8 cellular contexts compared by ENCODE assay signal in the genomic region with DNA sequence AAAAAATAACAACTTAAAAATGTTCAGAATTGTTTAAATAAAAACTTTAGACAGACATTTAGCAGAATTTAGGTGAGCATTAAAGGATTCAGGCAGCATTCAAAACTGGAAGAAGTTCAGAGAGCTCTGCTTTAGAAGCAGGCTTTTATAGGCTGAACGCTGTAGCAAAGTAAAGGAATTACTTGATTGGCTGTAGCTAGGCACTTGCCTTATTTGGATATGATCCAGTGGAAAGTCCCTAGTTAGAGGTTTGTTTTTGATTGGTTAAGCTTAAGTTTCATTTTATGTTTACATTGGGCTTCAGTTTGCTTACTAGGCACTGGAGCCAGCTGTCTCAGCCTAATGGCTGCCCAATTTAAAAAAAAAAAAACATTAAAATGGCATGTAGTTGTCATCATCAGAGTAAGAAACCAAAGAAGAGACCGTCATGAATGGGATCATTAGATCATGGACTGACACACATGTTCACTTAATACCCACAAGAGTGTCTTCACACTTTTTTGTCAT.
DNase-seq lines count a peak whose midpoint lies in the region; ATAC-seq, FAIRE-seq and TF ChIP-seq lines count a peak whose summit lies in the region.

No MANE protein-coding gene starts in this region.

- CTCF ChIA-PET in activated CD8-positive, alpha-beta memory T cell treated with anti-CD3 and anti-CD28 coated beads, Interleukin-2, amount 10 ng/mL, durations not matched to agents 7 days and 5 days (lab: Charles Lee) = interaction anchor here (0.9 to 1.3 kb wide), 4 partner anchors 13 to 111 kb away, joined by 3 read pairs; partner anchors contain the start of gene SNTA1
- CTCF ChIA-PET in Panc1 (lab: Charles Lee) = no interaction called here
- CTCF ChIA-PET in GM12878 (lab: Yijun Ruan, JAX) = interaction anchor here (1.0 to 1.6 kb wide), 3 partner anchors 13 to 113 kb away, joined by 3 to 5 read pairs (median 5); no protein-coding TSS in a partner anchor

- no peaks in the 10 kb centered on the region for H3K27me3 ChIP-seq in Panc1 (ENCODE audit: control insufficient read depth, insufficient read depth, low read length)
- H3K27me3 ChIP-seq in GM12878 (replicated peaks in 1 of 2; ENCODE audit: control insufficient read depth in 2 of 2, insufficient read depth in 2 of 2, low read length in 1 of 2) = no peaks in the 10 kb centered on the region
- H3K27me3 ChIP-seq in kidney epithelial cell (ENCODE audit: control insufficient read depth, insufficient read depth, low read length) = no peaks in the 10 kb centered on the region

- DNase-seq in activated CD8-positive, alpha-beta memory T cell treated with anti-CD3 and anti-CD28 coated beads, Interleukin-2, amount 10 ng/mL, durations not matched to agents 7 days and 5 days = peak; percentile 62
- DNase-seq in activated CD8-positive, alpha-beta memory T cell treated with anti-CD3 and anti-CD28 coated beads, Interleukin-2, amount 50 U/mL, for 48 hours = no peak
- peak; percentile 62 for DNase-seq in Jurkat, Clone E6-1 (ENCODE audit: low read depth, low spot score)
- DNase-seq in Panc1 (ENCODE audit: low read depth, low spot score) (peak; percentile 69), GM12878 (ENCODE audit: low read depth, low spot score) (peak; percentile 94), kidney epithelial cell (ENCODE audit: low read depth) (peak; percentile 89), stromal cell of bone marrow (ENCODE audit: low read depth) (peak; percentile 92)

- H3K4me3 ChIP-seq in Jurkat, Clone E6-1 (ENCODE audit: low read length) = no peak overlapping the region
- H3K4me3 ChIP-seq in Panc1 (ENCODE audit: low read depth in 2 of 2, low read length in 2 of 2) (no peak overlapping the region), GM12878 (no peak overlapping the region), kidney epithelial cell (ENCODE audit: low read depth, low read length) (no peak overlapping the region)

- intact Hi-C loops in Panc1 (cut with micrococcal nuclease; ENCODE audit: unreplicated experiment) = no loop called here
- intact Hi-C loops in GM12878 (cut with micrococcal nuclease; ENCODE audit: unreplicated experiment) = no loop called here

- 0% methylated on average over 2 of the region's 2 CpGs for WGBS in GM12878 (ENCODE audit: insufficient coverage, insufficient replicate concordance, low lambda C conversion rate, missing lambda C conversion rate)

- in situ Hi-C loops in Panc1 (cut with HindIII; ENCODE audit: low pct_unique_long_range_greater_than_20kb, low sequenced_read_pairs) (no loop called here), GM12878 (cut with MboI) (no loop called here)

- peak; percentile 98 for FAIRE-seq in GM12878 (lab: Jason Lieb, UNC)

- TF ChIP-seq EP300 in GM12878 (IDR thresholded peaks at IDR 0.05; ENCODE audit: borderline replicate concordance in 1 of 2, control insufficient read depth in 1 of 2, low read depth in 2 of 2, low read length in 2 of 2) = peak in 1 of 2 experiments; percentile 43; a peak in 2 of 4 replicates

- H4K20me1 ChIP-seq in GM12878 (ENCODE audit: control insufficient read depth, insufficient read depth) = no peaks in the 10 kb centered on the region

- RAD21 ChIA-PET in GM12878 (lab: Charles Lee; ENCODE audit: unreplicated experiment) = interaction anchor here (0.9 to 2.3 kb wide), 9 partner anchors 15 to 112 kb away, joined by 3 to 15 read pairs (median 4); partner anchors contain the start of genes ACTL10 and CBFA2T2

- H3K4me3 Mint-ChIP-seq in activated CD8-positive, alpha-beta memory T cell treated with anti-CD3 and anti-CD28 coated beads, Interleukin-2, amount 10 ng/mL, durations not matched to agents 7 days and 5 days = peak overlapping the region; percentile 43

- POLR2A ChIA-PET in Panc1 (lab: Charles Lee) = interaction anchor here (0.6 kb wide), 1 partner anchor 438 kb away, joined by 3 read pairs; no protein-coding TSS in a partner anchor
- POLR2A ChIA-PET in GM12878 (lab: Charles Lee) = interaction anchor here (0.5 to 1.1 kb wide), 8 partner anchors 13 to 784 kb away, joined by 3 to 11 read pairs (median 4); partner anchors contain the start of gene CBFA2T2

- peak overlapping the region; percentile 50; the same call in 1 of the 2 replicates for H3K4me2 ChIP-seq in GM12878 (ENCODE audit: control insufficient read depth, insufficient read depth)

- H3K79me2 ChIP-seq in GM12878 (ENCODE audit: control insufficient read depth, insufficient read depth, low read length) = no peaks in the 10 kb centered on the region; the same call in 1 of the 2 replicates

- H3K27ac ChIP-seq in Panc1 (ENCODE audit: low read length) (peak overlapping the region; percentile 72), GM12878 (ENCODE audit: control insufficient read depth, insufficient read depth) (peak overlapping the region; percentile 82)

- peaks cover 35% of the 10 kb centered on the region for H3K36me3 Mint-ChIP-seq in activated CD8-positive, alpha-beta memory T cell treated with anti-CD3 and anti-CD28 coated beads, Interleukin-2, amount 10 ng/mL, durations not matched to agents 7 days and 5 days

- peak; percentile 55; the same call in 1 of the 2 replicates for TF ChIP-seq POLR2A in GM12878 (IDR thresholded peaks at IDR 0.05; ENCODE audit: low read depth, low read length)

- H2AFZ ChIP-seq in GM12878 (ENCODE audit: control insufficient read depth, low read depth, low read length) = peak overlapping the region; percentile 20

- H3K4me1 Mint-ChIP-seq in activated CD8-positive, alpha-beta memory T cell treated with anti-CD3 and anti-CD28 coated beads, Interleukin-2, amount 10 ng/mL, durations not matched to agents 7 days and 5 days = peaks cover 25% of the 10 kb centered on the region

- no peaks in the 10 kb centered on the region for H3K9me3 ChIP-seq in Panc1 (ENCODE audit: control insufficient read depth, insufficient read depth, low read depth, low read length)
- H3K9me3 ChIP-seq in GM12878 (replicated peaks; ENCODE audit: control insufficient read depth, insufficient read depth, low read length) = no peaks in the 10 kb centered on the region; the same call in 2 of the 3 replicates

- no TSS peak for BruUV-seq in Panc1 (replicated peaks; lab: Mats Ljungman, UMichigan)
- BruUV-seq in GM12878 (replicated peaks; lab: Mats Ljungman, UMichigan) = TSS peak; percentile 76

- SMC1A ChIA-PET in GM12878 (lab: Charles Lee; ENCODE audit: uncharacterized antibody, unreplicated experiment) = interaction anchor here (0.9 to 1.6 kb wide), 10 partner anchors 14 to 113 kb away, joined by 3 to 10 read pairs (median 4); partner anchors contain the start of gene CBFA2T2

- ATAC-seq in activated CD8-positive, alpha-beta memory T cell treated with anti-CD3 and anti-CD28 coated beads, Interleukin-2, amount 10 ng/mL, durations not matched to agents 7 days and 5 days = peak; percentile 99
- ATAC-seq in GM21786 (IDR thresholded peaks at IDR 0.05; ENCODE audit: unreplicated experiment) (peak; percentile 93), Panc1 (peak; percentile 98), GM12878 (peak; percentile 100)

- no peak for TF ChIP-seq RAD21 in GM12878 (IDR thresholded peaks at IDR 0.05; ENCODE audit: insufficient read depth, low read depth, low read length)

- H3K27me3 Mint-ChIP-seq in activated CD8-positive, alpha-beta memory T cell treated with anti-CD3 and anti-CD28 coated beads, Interleukin-2, amount 10 ng/mL, durations not matched to agents 7 days and 5 days = no peaks in the 10 kb centered on the region

- TF ChIP-seq CTCF in Panc1 (IDR thresholded peaks at IDR 0.05) = no peak
- TF ChIP-seq CTCF in GM12878 (IDR thresholded peaks at IDR 0.05 in 2 of 3, conservative IDR thresholded peaks at IDR 0.05 in 1 of 3; ENCODE audit: control insufficient read depth in 2 of 3, extremely low read depth in 1 of 3, insufficient read depth in 1 of 3, low read depth in 3 of 3, low read length in 3 of 3) = no peak
- TF ChIP-seq CTCF in kidney epithelial cell (IDR thresholded peaks at IDR 0.05; ENCODE audit: insufficient read depth, low read length, poor library complexity, severe bottlenecking) = no peak

- no peaks in the 10 kb centered on the region for H3K36me3 ChIP-seq in Panc1 (ENCODE audit: control insufficient read depth, insufficient read depth, low read length)
- no peaks in the 10 kb centered on the region; a peak in 1 of 4 replicates for H3K36me3 ChIP-seq in GM12878 (ENCODE audit: control insufficient read depth in 2 of 2, insufficient read depth in 2 of 2, low read length in 1 of 2)
- no peaks in the 10 kb centered on the region for H3K36me3 ChIP-seq in kidney epithelial cell (ENCODE audit: control insufficient read depth, insufficient read depth, low read length)

- H3K9ac ChIP-seq in GM12878 (ENCODE audit: control insufficient read depth, insufficient read depth, low read length) = peak overlapping the region; percentile 26; the same call in 1 of the 2 replicates

- peaks cover 10% of the 10 kb centered on the region; the same call in 1 of the 2 replicates for H3K4me1 ChIP-seq in Panc1 (ENCODE audit: control insufficient read depth, insufficient read depth, low read length)
- peaks cover 15% of the 10 kb centered on the region for H3K4me1 ChIP-seq in GM12878 (ENCODE audit: control insufficient read depth, insufficient read depth, low read length)

- H3K27ac Mint-ChIP-seq in activated CD8-positive, alpha-beta memory T cell treated with anti-CD3 and anti-CD28 coated beads, Interleukin-2, amount 10 ng/mL, durations not matched to agents 7 days and 5 days = peak overlapping the region; percentile 92

- H3K9me3 Mint-ChIP-seq in activated CD8-positive, alpha-beta memory T cell treated with anti-CD3 and anti-CD28 coated beads, Interleukin-2, amount 10 ng/mL, durations not matched to agents 7 days and 5 days (ENCODE audit: low read depth) = no peaks in the 10 kb centered on the region

TF ChIP-seq in GM12878, 131 proteins besides CTCF, POLR2A, EP300 and RAD21 (continues in another document):
- TF ChIP-seq FOS (IDR thresholded peaks at IDR 0.05; ENCODE audit: borderline replicate concordance, extremely low read depth, insufficient read length) = no peak
- TF ChIP-seq TCF3 (IDR thresholded peaks at IDR 0.05; ENCODE audit: borderline replicate concordance, insufficient read depth, low read depth, low read length) = no peak
- no peak for TF ChIP-seq ELK1 (IDR thresholded peaks at IDR 0.05; ENCODE audit: low read depth, low read length)
- TF ChIP-seq HCFC1 (IDR thresholded peaks at IDR 0.05; ENCODE audit: low read length) = no peak
- no peak for TF ChIP-seq IRF4 (IDR thresholded peaks at IDR 0.05; ENCODE audit: low read depth, low read length)
- TF ChIP-seq YY1 (IDR thresholded peaks at IDR 0.05; ENCODE audit: low read depth, low read length) = peak; percentile 91
- no peak for TF ChIP-seq CHD4 (IDR thresholded peaks at IDR 0.05)
- TF ChIP-seq MEF2A (IDR thresholded peaks at IDR 0.05; ENCODE audit: insufficient read depth, low read depth, low read length) = no peak
